In the genomic region with DNA sequence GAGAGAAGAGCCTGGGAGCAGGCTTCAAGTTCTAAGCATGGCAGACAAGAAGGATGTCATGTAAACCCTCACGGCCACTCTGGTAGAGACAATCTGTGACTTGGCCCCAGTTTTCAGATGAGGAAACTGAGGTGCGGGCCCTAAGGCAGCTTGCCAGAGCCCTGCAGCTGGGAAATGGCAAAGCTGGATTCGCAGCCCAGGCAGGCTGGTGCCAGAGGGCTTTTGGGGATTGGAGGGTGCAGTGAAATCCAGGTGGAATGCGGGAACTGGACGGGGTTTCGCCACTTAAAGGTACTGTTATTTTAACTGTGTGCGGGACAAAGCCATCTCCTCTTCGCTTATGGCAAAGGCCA, we compare ENCODE assay signal across 1 cellular context.
A peak's percentile ranks its signal among the peaks of the same experiment; 100 is the strongest.
TF ChIP-seq lines count a peak whose summit lies in the region.

No MANE protein-coding gene starts in this region.

TF ChIP-seq in A549, 52 proteins besides CTCF, POLR2A, EP300 and RAD21 (continued from another document):
- TF ChIP-seq, protein P1, sequence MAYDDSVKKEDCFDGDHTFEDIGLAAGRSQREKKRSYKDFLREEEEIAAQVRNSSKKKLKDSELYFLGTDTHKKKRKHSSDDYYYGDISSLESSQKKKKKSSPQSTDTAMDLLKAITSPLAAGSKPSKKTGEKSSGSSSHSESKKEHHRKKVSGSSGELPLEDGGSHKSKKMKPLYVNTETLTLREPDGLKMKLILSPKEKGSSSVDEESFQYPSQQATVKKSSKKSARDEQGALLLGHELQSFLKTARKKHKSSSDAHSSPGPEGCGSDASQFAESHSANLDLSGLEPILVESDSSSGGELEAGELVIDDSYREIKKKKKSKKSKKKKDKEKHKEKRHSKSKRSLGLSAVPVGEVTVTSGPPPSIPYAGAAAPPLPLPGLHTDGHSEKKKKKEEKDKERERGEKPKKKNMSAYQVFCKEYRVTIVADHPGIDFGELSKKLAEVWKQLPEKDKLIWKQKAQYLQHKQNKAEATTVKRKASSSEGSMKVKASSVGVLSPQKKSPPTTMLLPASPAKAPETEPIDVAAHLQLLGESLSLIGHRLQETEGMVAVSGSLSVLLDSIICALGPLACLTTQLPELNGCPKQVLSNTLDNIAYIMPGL (CRISPR knock-in tag; IDR thresholded peaks at IDR 0.05; ENCODE audit: borderline replicate concordance) = peak; percentile 76; the same call in 1 of the 2 replicates
- TF ChIP-seq, protein P2, sequence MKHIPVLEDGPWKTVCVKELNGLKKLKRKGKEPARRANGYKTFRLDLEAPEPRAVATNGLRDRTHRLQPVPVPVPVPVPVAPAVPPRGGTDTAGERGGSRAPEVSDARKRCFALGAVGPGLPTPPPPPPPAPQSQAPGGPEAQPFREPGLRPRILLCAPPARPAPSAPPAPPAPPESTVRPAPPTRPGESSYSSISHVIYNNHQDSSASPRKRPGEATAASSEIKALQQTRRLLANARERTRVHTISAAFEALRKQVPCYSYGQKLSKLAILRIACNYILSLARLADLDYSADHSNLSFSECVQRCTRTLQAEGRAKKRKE (CRISPR knock-in tag; IDR thresholded peaks at IDR 0.05; ENCODE audit: low read depth) = peak; percentile 64; the same call in 1 of the 2 replicates
- TF ChIP-seq HEYL (CRISPR knock-in tag; IDR thresholded peaks at IDR 0.05) (no peak), ZC3H11A (IDR thresholded peaks at IDR 0.05) (no peak), SMC3 (IDR thresholded peaks at IDR 0.05) (no peak), ZFP36 (IDR thresholded peaks at IDR 0.05; ENCODE audit: borderline replicate concordance, partially characterized antibody) (no peak), TP53 (CRISPR knock-in tag; IDR thresholded peaks at IDR 0.05) (peak; percentile 64; the same call in 1 of the 2 replicates), RARB (CRISPR knock-in tag; IDR thresholded peaks at IDR 0.05) (no peak), EHF (CRISPR knock-in tag; IDR thresholded peaks at IDR 0.05) (no peak), RFX5 (IDR thresholded peaks at IDR 0.05) (no peak), ZNF302 (CRISPR knock-in tag; IDR thresholded peaks at IDR 0.05) (peak; percentile 50; the same call in 1 of the 2 replicates), CEBPB (IDR thresholded peaks at IDR 0.05) (no peak; a peak in 1 of 4 replicates), HDAC2 (IDR thresholded peaks at IDR 0.05) (peak; percentile 96), FOSB (CRISPR knock-in tag; IDR thresholded peaks at IDR 0.05) (0 out of 2 replicates have a peak, but pooled peaks have one; percentile 64), KDM1A (IDR thresholded peaks at IDR 0.05; ENCODE audit: low read depth) (peak; percentile 99), CBX8 (IDR thresholded peaks at IDR 0.05) (no peak), NFE2L2 (conservative IDR thresholded peaks at IDR 0.05; ENCODE audit: low read length) (no peak), CHD2 (IDR thresholded peaks at IDR 0.05; ENCODE audit: low read length, partially characterized antibody) (no peak), JUNB (IDR thresholded peaks at IDR 0.05) (no peak), HOXB13 (CRISPR knock-in tag; IDR thresholded peaks at IDR 0.05; ENCODE audit: low read depth) (0 out of 2 replicates have a peak, but pooled peaks have one; percentile 74), NPAS2 (CRISPR knock-in tag; IDR thresholded peaks at IDR 0.05; ENCODE audit: borderline replicate concordance) (no peak), TFCP2L1 (CRISPR knock-in tag; IDR thresholded peaks at IDR 0.05) (no peak)
- TF ChIP-seq, protein P3, sequence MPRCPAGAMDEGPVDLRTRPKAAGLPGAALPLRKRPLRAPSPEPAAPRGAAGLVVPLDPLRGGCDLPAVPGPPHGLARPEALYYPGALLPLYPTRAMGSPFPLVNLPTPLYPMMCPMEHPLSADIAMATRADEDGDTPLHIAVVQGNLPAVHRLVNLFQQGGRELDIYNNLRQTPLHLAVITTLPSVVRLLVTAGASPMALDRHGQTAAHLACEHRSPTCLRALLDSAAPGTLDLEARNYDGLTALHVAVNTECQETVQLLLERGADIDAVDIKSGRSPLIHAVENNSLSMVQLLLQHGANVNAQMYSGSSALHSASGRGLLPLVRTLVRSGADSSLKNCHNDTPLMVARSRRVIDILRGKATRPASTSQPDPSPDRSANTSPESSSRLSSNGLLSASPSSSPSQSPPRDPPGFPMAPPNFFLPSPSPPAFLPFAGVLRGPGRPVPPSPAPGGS (IDR thresholded peaks at IDR 0.05) = no peak
- TF ChIP-seq, protein P4, sequence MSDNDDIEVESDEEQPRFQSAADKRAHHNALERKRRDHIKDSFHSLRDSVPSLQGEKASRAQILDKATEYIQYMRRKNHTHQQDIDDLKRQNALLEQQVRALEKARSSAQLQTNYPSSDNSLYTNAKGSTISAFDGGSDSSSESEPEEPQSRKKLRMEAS (IDR thresholded peaks at IDR 0.05) = no peak
- TF ChIP-seq, protein P5, sequence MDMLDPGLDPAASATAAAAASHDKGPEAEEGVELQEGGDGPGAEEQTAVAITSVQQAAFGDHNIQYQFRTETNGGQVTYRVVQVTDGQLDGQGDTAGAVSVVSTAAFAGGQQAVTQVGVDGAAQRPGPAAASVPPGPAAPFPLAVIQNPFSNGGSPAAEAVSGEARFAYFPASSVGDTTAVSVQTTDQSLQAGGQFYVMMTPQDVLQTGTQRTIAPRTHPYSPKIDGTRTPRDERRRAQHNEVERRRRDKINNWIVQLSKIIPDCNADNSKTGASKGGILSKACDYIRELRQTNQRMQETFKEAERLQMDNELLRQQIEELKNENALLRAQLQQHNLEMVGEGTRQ (IDR thresholded peaks at IDR 0.05) = no peak
- TF ChIP-seq, protein P6, sequence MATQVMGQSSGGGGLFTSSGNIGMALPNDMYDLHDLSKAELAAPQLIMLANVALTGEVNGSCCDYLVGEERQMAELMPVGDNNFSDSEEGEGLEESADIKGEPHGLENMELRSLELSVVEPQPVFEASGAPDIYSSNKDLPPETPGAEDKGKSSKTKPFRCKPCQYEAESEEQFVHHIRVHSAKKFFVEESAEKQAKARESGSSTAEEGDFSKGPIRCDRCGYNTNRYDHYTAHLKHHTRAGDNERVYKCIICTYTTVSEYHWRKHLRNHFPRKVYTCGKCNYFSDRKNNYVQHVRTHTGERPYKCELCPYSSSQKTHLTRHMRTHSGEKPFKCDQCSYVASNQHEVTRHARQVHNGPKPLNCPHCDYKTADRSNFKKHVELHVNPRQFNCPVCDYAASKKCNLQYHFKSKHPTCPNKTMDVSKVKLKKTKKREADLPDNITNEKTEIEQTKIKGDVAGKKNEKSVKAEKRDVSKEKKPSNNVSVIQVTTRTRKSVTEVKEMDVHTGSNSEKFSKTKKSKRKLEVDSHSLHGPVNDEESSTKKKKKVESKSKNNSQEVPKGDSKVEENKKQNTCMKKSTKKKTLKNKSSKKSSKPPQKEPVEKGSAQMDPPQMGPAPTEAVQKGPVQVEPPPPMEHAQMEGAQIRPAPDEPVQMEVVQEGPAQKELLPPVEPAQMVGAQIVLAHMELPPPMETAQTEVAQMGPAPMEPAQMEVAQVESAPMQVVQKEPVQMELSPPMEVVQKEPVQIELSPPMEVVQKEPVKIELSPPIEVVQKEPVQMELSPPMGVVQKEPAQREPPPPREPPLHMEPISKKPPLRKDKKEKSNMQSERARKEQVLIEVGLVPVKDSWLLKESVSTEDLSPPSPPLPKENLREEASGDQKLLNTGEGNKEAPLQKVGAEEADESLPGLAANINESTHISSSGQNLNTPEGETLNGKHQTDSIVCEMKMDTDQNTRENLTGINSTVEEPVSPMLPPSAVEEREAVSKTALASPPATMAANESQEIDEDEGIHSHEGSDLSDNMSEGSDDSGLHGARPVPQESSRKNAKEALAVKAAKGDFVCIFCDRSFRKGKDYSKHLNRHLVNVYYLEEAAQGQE (IDR thresholded peaks at IDR 0.05) = no peak
- TF ChIP-seq, protein P7, sequence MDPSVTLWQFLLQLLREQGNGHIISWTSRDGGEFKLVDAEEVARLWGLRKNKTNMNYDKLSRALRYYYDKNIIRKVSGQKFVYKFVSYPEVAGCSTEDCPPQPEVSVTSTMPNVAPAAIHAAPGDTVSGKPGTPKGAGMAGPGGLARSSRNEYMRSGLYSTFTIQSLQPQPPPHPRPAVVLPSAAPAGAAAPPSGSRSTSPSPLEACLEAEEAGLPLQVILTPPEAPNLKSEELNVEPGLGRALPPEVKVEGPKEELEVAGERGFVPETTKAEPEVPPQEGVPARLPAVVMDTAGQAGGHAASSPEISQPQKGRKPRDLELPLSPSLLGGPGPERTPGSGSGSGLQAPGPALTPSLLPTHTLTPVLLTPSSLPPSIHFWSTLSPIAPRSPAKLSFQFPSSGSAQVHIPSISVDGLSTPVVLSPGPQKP (IDR thresholded peaks at IDR 0.05; ENCODE audit: low read depth, low read length) = no peak
- TF ChIP-seq, protein P8, sequence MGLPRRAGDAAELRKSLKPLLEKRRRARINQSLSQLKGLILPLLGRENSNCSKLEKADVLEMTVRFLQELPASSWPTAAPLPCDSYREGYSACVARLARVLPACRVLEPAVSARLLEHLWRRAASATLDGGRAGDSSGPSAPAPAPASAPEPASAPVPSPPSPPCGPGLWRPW (IDR thresholded peaks at IDR 0.05) = no peak
TF ChIP-seq in A549: peak in this region for 12.
